20 cellular contexts compared by ENCODE assay signal in genomic region chr5:178045971-178046370, GRCh38. TPM values are rescaled to one million over a fixed set of nuclear protein-coding genes. Genes with fewer than 3 reads are reported as not detected.
"Had no signal": no experiment of that assay in that cellular context is flagged by ENCODE, and none has a peak within 500 bp of the region (broad histone marks: within the 10 kb centered on the region; RNA-seq: fewer than 3 reads in every experiment).

No MANE protein-coding gene starts in this region.

RNA-seq across cellular contexts. Expression of gene PROP1, which starts 49.9 kb away (rescaled TPM):
- total RNA-seq: activated naive CD4-positive, alpha-beta T cell treated with anti-CD3 and anti-CD28 coated beads for 36 hours; activated naive CD4-positive, alpha-beta T cell treated with anti-CD3 and anti-CD28 coated beads, Interleukin-2, amount 50 U/mL, for 72 hours; activated naive CD8-positive, alpha-beta T cell treated with anti-CD3 and anti-CD28 coated beads for 36 hours; activated naive CD8-positive, alpha-beta T cell treated with anti-CD3 and anti-CD28 coated beads, Interleukin-2, amount 10 ng/mL, durations not matched to agents 7 days and 5 days; activated T-cell treated with anti-CD3 and anti-CD28 coated beads, Interleukin-2, amount 50 U/mL, for 4 hours; activated T-cell treated with anti-CD3 and anti-CD28 coated beads, Interleukin-2, amount 50 U/mL, for 72 hours; activated T-helper 1 cell treated with anti-CD3 and anti-CD28 coated beads, Interleukin-12 subunit alpha, Interleukin-12 subunit beta, Interleukin-2, Interleukin-4 antibody, amounts not matched to agents 30 ng/mL and 10 ng/mL and 1 ng/mL, durations not matched to agents 14 hours and 24 hours and 36 hours; activated T-helper 17 cell treated with anti-CD3 and anti-CD28 coated beads, Interleukin-2, amount 50 U/mL, for 72 hours; activated T-helper 2 cell treated with anti-CD3 and anti-CD28 coated beads, Interferon-gamma antibody, Interleukin-2, Interleukin-4, amounts not matched to agents 10 μg/mL and 5 μg/mL and 100 μg/mL, durations not matched to agents 14 hours and 24 hours and 36 hours; adrenal gland; aorta; ascending aorta; astrocyte; body of pancreas; breast epithelium; bronchial epithelial cell; cardiac muscle cell; cardiac septum; cerebellum; chondrocyte had no signal
